In the genomic region with DNA sequence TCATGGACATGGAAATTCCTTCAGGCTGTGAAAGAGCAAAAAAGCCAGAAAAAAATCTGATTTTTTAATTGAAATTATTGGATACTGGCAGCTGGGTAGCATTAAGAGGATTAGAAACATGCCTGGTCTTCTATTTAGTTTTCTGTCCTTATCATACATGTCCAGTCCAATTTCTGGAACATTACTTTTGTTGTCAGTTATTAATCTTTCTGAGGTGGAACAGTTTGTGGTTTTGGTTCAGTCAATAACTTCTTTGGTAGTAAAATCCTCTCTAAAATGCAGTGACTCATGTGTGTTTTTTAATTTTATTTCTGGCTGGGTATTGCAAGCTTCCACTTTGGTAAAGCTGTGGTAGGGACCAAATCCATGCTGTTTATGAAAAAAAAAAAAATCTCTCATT, we compare ENCODE assay signal across 1 cellular context.
TF ChIP-seq lines count a peak whose summit lies in the region.

No MANE protein-coding gene starts in this region.

TF ChIP-seq in HepG2, 621 proteins besides CTCF, POLR2A, EP300 and RAD21:
- no peak for TF ChIP-seq RBAK (CRISPR knock-in tag; IDR thresholded peaks at IDR 0.05)
- no peak for TF ChIP-seq TCF12 (IDR thresholded peaks at IDR 0.05)
- TF ChIP-seq TCF12 (CRISPR knock-in tag; IDR thresholded peaks at IDR 0.05): no peak
- no peak for TF ChIP-seq TBP (CRISPR knock-in tag; IDR thresholded peaks at IDR 0.05)
- TF ChIP-seq TBL1XR1 (IDR thresholded peaks at IDR 0.05; ENCODE audit: borderline replicate concordance, low read length, partially characterized antibody): no peak
- no peak for TF ChIP-seq MAFK (conservative IDR thresholded peaks at IDR 0.05 in 1 of 2, IDR thresholded peaks at IDR 0.05 in 1 of 2; ENCODE audit: low read length in 2 of 2)
